ENCODE assay signal across 22 cellular contexts in the genomic region with DNA sequence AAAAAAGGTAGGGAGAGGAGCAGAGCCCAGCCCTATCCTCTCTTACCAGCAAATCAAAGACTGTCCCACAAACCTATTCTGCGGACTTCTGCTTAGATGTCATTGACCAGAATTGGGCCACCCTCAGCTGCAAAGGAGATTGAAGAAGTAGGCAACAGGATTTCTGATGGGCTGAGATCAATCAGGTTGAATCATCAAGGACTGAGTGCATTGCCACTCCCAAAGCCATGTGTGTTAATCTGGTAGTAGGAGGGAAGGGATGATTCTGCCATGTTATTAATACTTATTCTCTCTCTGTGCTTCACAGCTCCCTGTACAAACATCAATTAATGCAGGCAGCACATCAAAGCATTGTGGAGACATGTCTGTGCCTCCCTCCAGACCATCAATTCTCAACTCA. TPM values are rescaled to one million over a fixed set of nuclear protein-coding genes. Genes with fewer than 3 reads are reported as not detected.
A peak's percentile ranks its signal among the peaks of the same experiment; 100 is the strongest.
DNase-seq lines count a peak whose midpoint lies in the region; ATAC-seq and TF ChIP-seq lines count a peak whose summit lies in the region.
"Had no signal": no experiment of that assay in that cellular context is flagged by ENCODE, and none has a peak within 500 bp of the region (broad histone marks: within the 10 kb centered on the region; RNA-seq: fewer than 3 reads in every experiment).

No MANE protein-coding gene starts in this region.

- intact Hi-C loops in vagina (cut with DNase I), result no loop called here

- POLR2A ChIA-PET in SK-N-SH (lab: Yijun Ruan, JAX), result interaction anchor here (0.6 to 1.5 kb wide), 3 partner anchors 12 to 41 kb away, joined by 3 to 5 read pairs (median 5); partner anchors contain the start of genes LRRC3C, ORMDL3 and PSMD3

- H3K27me3 ChIP-seq in SK-N-SH (ENCODE audit: insufficient read depth), result no peaks in the 10 kb centered on the region
- no peaks in the 10 kb centered on the region for H3K27me3 ChIP-seq in smooth muscle cell (ENCODE audit: low read depth)
- H3K27me3 ChIP-seq in vagina, result no peaks in the 10 kb centered on the region
- H3K27me3 ChIP-seq: Peyer's patch, sigmoid colon, stomach had no signal

- H3K9ac ChIP-seq in SK-N-SH, result peak overlapping the region; percentile 69; the same call in 1 of the 2 replicates
- no peak overlapping the region for H3K9ac ChIP-seq in smooth muscle cell (ENCODE audit: low read depth)

- no peak for TF ChIP-seq RAD21 in SK-N-SH (IDR thresholded peaks at IDR 0.05; ENCODE audit: low read length)

- DNase-seq in SK-N-SH (no peak), smooth muscle cell (lab: John Stamatoyannopoulos, UW; ENCODE audit: unreplicated experiment) (no peak), vagina (ENCODE audit: extremely low spot score in 2 of 2) (no peak), Kasumi-1 (lab: John Stamatoyannopoulos, UW) (no peak)
- DNase-seq: activated CD4-positive, alpha-beta T cell treated with anti-CD3 and anti-CD28 coated beads for 36 hours; activated naive CD4-positive, alpha-beta T cell treated with anti-CD3 and anti-CD28 coated beads, Interleukin-2, amount 50 U/mL, for 16 hours; amygdala; DMS79 treated with DMSO at 0.1 percent for 48 hours; islet precursor cell; sigmoid colon; stomach; T-cell; tibial artery had no signal

- H3K27ac ChIP-seq in SK-N-SH (ENCODE audit: low read depth in 2 of 2, low read length in 1 of 2) (peak overlapping the region; percentile 36 to 93; a peak in 3 of 4 replicates), smooth muscle cell (ENCODE audit: low read depth) (peak overlapping the region; percentile 98), vagina (no peak overlapping the region)
- H3K27ac ChIP-seq: tibial artery had no signal

- no peaks in the 10 kb centered on the region for H3K9me2 ChIP-seq in SK-N-SH

- no peak for TF ChIP-seq POLR2A in vagina (IDR thresholded peaks at IDR 0.05)

- no peaks in the 10 kb centered on the region for H3K27me3 Mint-ChIP-seq in IgD-negative memory B cell
- peaks cover 27% of the 10 kb centered on the region for H3K27me3 Mint-ChIP-seq in brain
- H3K27me3 Mint-ChIP-seq: activated CD4-positive, alpha-beta T cell treated with anti-CD3 and anti-CD28 coated beads for 36 hours; T-cell had no signal

- H3K36me3 Mint-ChIP-seq in IgD-negative memory B cell (peaks cover 2% of the 10 kb centered on the region), brain (no peaks in the 10 kb centered on the region)
- H3K36me3 Mint-ChIP-seq: T-cell had no signal

- TF ChIP-seq CTCF in SK-N-SH (IDR thresholded peaks at IDR 0.05) (no peak), brain (conservative IDR thresholded peaks at IDR 0.05) (no peak), smooth muscle cell (IDR thresholded peaks at IDR 0.05; ENCODE audit: borderline replicate concordance, insufficient read depth, poor library complexity, severe bottlenecking) (no peak), vagina (IDR thresholded peaks at IDR 0.05) (no peak)

- 100% methylated on average over 1 of the region's 1 CpG for WGBS in SK-N-SH (ENCODE audit: low lambda C conversion rate)
- 90% methylated on average over 1 of the region's 1 CpG for WGBS in smooth muscle cell (ENCODE audit: low lambda C conversion rate)

- H3F3A ChIP-seq in SK-N-SH (replicated peaks; ENCODE audit: insufficient read depth) (peaks cover 23% of the 10 kb centered on the region), smooth muscle cell (ENCODE audit: low read depth) (peaks cover 6% of the 10 kb centered on the region)

- H3K9me3 ChIP-seq in SK-N-SH, result no peaks in the 10 kb centered on the region
- H3K9me3 ChIP-seq in smooth muscle cell (replicated peaks; ENCODE audit: low read depth), result no peaks in the 10 kb centered on the region
- H3K9me3 ChIP-seq in vagina, result no peaks in the 10 kb centered on the region
- H3K9me3 ChIP-seq: Peyer's patch, sigmoid colon, stomach, tibial artery had no signal

- H3K4me3 ChIP-seq in SK-N-SH (ENCODE audit: low read depth in 2 of 2, low read length in 1 of 2) (0 out of 4 replicates have a peak overlapping the region, but pooled peaks of 1 of the 2 experiments have one; percentile 40), smooth muscle cell (no peak overlapping the region), vagina (no peak overlapping the region)
- H3K4me3 ChIP-seq: Peyer's patch, sigmoid colon, stomach, tibial artery had no signal

- H3K4me1 Mint-ChIP-seq in IgD-negative memory B cell, result peaks cover 10 to 18% (median 11%) of the 10 kb centered on the region in 3 donors
- peaks cover 19% of the 10 kb centered on the region for H3K4me1 Mint-ChIP-seq in brain

- H2AFZ ChIP-seq in SK-N-SH (ENCODE audit: low read depth) (peak overlapping the region; percentile 32; the same call in 1 of the 2 replicates), smooth muscle cell (ENCODE audit: low read depth) (no peak overlapping the region)

- CTCF ChIA-PET in SK-N-SH (lab: Yijun Ruan, JAX), result interaction anchor here (0.6 to 4.8 kb wide), 15 partner anchors 10 to 316 kb away, joined by 3 to 33 read pairs (median 5); partner anchors contain the start of genes GSDMA, LRRC3C, ORMDL3 and PSMD3

- H4K20me1 ChIP-seq in SK-N-SH (ENCODE audit: insufficient read depth), result no peaks in the 10 kb centered on the region
- H4K20me1 ChIP-seq in smooth muscle cell (ENCODE audit: low read depth), result no peaks in the 10 kb centered on the region

- no peaks in the 10 kb centered on the region for H3K79me2 ChIP-seq in SK-N-SH (ENCODE audit: insufficient read depth)
- H3K79me2 ChIP-seq in smooth muscle cell (ENCODE audit: low read depth), result no peaks in the 10 kb centered on the region

- no peak for TF ChIP-seq EP300 in SK-N-SH (IDR thresholded peaks at IDR 0.05; ENCODE audit: borderline replicate concordance in 1 of 2, low read depth in 1 of 2, low read length in 1 of 2)

- H3K4me3 Mint-ChIP-seq in IgD-negative memory B cell (no peak overlapping the region), brain (no peak overlapping the region)
- H3K4me3 Mint-ChIP-seq: activated CD4-positive, alpha-beta T cell treated with anti-CD3 and anti-CD28 coated beads for 36 hours; neural crest cell had no signal

- H3K9me3 Mint-ChIP-seq in IgD-negative memory B cell (no peaks in the 10 kb centered on the region), brain (peaks cover 0 to 2% (median 0%) of the 10 kb centered on the region in 5 experiments)
- H3K9me3 Mint-ChIP-seq: neural crest cell, T-cell had no signal

- ATAC-seq in SK-N-SH treated with all-trans-retinoic acid at 6 μM for 48 hours, result no peak
- ATAC-seq in GM19452 (IDR thresholded peaks at IDR 0.05; ENCODE audit: unreplicated experiment), result no peak

- H3K4me1 ChIP-seq in SK-N-SH (ENCODE audit: control insufficient read depth in 1 of 2, insufficient read depth in 2 of 2, low read depth in 1 of 2, low read length in 1 of 2) (peaks cover 9 to 14% of the 10 kb centered on the region in 2 experiments; a peak in 2 of 4 replicates), smooth muscle cell (ENCODE audit: low read depth) (peaks cover 10% of the 10 kb centered on the region), vagina (no peaks in the 10 kb centered on the region)

- H3K4me2 ChIP-seq in SK-N-SH (peak overlapping the region; percentile 75), smooth muscle cell (peak overlapping the region; percentile 66)

- H3K27ac Mint-ChIP-seq in IgD-negative memory B cell, result peak overlapping the region in 2 of 3 donors; percentile 0 to 9
- H3K27ac Mint-ChIP-seq in brain, result peak overlapping the region in 3 of 5 experiments; percentile 50 to 81 (median 79)

- H3K36me3 ChIP-seq in SK-N-SH (replicated peaks in 1 of 2; ENCODE audit: control insufficient read depth in 1 of 2, insufficient read depth in 2 of 2, low read length in 1 of 2), result no peaks in the 10 kb centered on the region
- H3K36me3 ChIP-seq in smooth muscle cell (ENCODE audit: low read depth), result no peaks in the 10 kb centered on the region
- no peaks in the 10 kb centered on the region for H3K36me3 ChIP-seq in vagina
- H3K36me3 ChIP-seq: Peyer's patch, sigmoid colon, stomach, tibial artery had no signal

TF ChIP-seq in SK-N-SH, 30 proteins besides CTCF, POLR2A, EP300 and RAD21 (continues in another document):
- no peak for TF ChIP-seq YY1 (IDR thresholded peaks at IDR 0.05; ENCODE audit: low read depth)

TF ChIP-seq in SK-N-SH treated with all-trans-retinoic acid at 6 μM for 48 hours, 23 proteins besides CTCF, POLR2A, EP300 and RAD21 (continues in another document):
- no peak for TF ChIP-seq CSDC2 (CRISPR knock-in tag; IDR thresholded peaks at IDR 0.05)
- no peak for TF ChIP-seq ZC3H10 (CRISPR knock-in tag; IDR thresholded peaks at IDR 0.05)

RNA-seq across cellular contexts. Expression of gene LRRC3C, which starts 11.5 kb away (rescaled TPM):
- polyA plus RNA-seq in SK-N-SH (2012; rRNA removed) (not detected in 2 replicates), IgD-negative memory B cell (not detected), brain (ENCODE audit: insufficient read depth, low read depth, low replicate concordance) (not detected), smooth muscle cell (not detected in 2 replicates)
- not detected in 2 replicates for polyA plus RNA-seq in SK-N-SH (2012; cell fraction: cytosol; rRNA removed)
- polyA plus RNA-seq in SK-N-SH (2012; cell fraction: nucleus; rRNA removed), result not detected in 2 replicates
- total RNA-seq in smooth muscle cell (not detected in 2 replicates), vagina (not detected)
- total RNA-seq: A172; activated CD4-positive, alpha-beta T cell treated with anti-CD3 and anti-CD28 coated beads for 36 hours; mononuclear cell; neural crest cell; Peyer's patch; posterior vena cava; sigmoid colon; stomach; T-cell had no signal
- polyA plus RNA-seq: stomach had no signal

RNA-seq across cellular contexts. Expression of gene ORMDL3, which starts 11.6 kb away (rescaled TPM):
- 27.8 and 38.5 TPM in 2 replicates for polyA plus RNA-seq in SK-N-SH (2012; rRNA removed)
- 28.1 and 30.4 TPM in 2 replicates for polyA plus RNA-seq in SK-N-SH (2012; cell fraction: cytosol; rRNA removed)
- polyA plus RNA-seq in SK-N-SH (2012; cell fraction: nucleus; rRNA removed), result 21.0 and 22.8 TPM in 2 replicates
- 182 TPM for polyA plus RNA-seq in IgD-negative memory B cell
- polyA plus RNA-seq in brain (ENCODE audit: insufficient read depth, low read depth, low replicate concordance), result 138 TPM
- 29.8 and 43.5 TPM in 2 replicates for total RNA-seq in smooth muscle cell
- polyA plus RNA-seq in smooth muscle cell, result 24.7 and 34.9 TPM in 2 replicates
- 42.7 TPM for total RNA-seq in vagina

RNA-seq across cellular contexts. Expression of gene GSDMB, which starts 20.6 kb away (rescaled TPM):
- polyA plus RNA-seq in SK-N-SH (2012; rRNA removed) (2.4 and 3.6 TPM in 2 replicates), IgD-negative memory B cell (0.36 TPM), brain (ENCODE audit: insufficient read depth, low read depth, low replicate concordance) (2.8 TPM), smooth muscle cell (6.6 and 12.6 TPM in 2 replicates)
- polyA plus RNA-seq in SK-N-SH (2012; cell fraction: cytosol; rRNA removed), result 0.43 and 0.53 TPM in 2 replicates
- 20.6 and 25.6 TPM in 2 replicates for polyA plus RNA-seq in SK-N-SH (2012; cell fraction: nucleus; rRNA removed)
- total RNA-seq in smooth muscle cell (16.4 TPM in 2 replicates), vagina (10.8 TPM)

RNA-seq across cellular contexts. Expression of gene GSDMA, which starts 23.8 kb away (rescaled TPM):
- polyA plus RNA-seq in SK-N-SH (2012; rRNA removed), result not detected in 2 replicates
- 0.01 and 0.03 TPM in 2 replicates for polyA plus RNA-seq in SK-N-SH (2012; cell fraction: cytosol; rRNA removed)
- not detected in 2 replicates for polyA plus RNA-seq in SK-N-SH (2012; cell fraction: nucleus; rRNA removed)
- 0.19 TPM for polyA plus RNA-seq in IgD-negative memory B cell
- polyA plus RNA-seq in brain (ENCODE audit: insufficient read depth, low read depth, low replicate concordance), result not detected
- 0.31 and 1.3 TPM in 2 replicates for total RNA-seq in smooth muscle cell
- polyA plus RNA-seq in smooth muscle cell, result 0.28 and 0.50 TPM in 2 replicates
- total RNA-seq in vagina, result 0.74 TPM
- total RNA-seq: A172, neural crest cell, stomach had no signal

RNA-seq across cellular contexts. Expression of gene PSMD3, which starts 41.6 kb away (rescaled TPM):
- polyA plus RNA-seq in SK-N-SH (2012; rRNA removed) (87.6 and 104 TPM in 2 replicates), IgD-negative memory B cell (49.7 TPM), brain (ENCODE audit: insufficient read depth, low read depth, low replicate concordance) (166 TPM), smooth muscle cell (110 and 115 TPM in 2 replicates)
- polyA plus RNA-seq in SK-N-SH (2012; cell fraction: cytosol; rRNA removed), result 57.9 and 80.3 TPM in 2 replicates
- polyA plus RNA-seq in SK-N-SH (2012; cell fraction: nucleus; rRNA removed), result 104 and 122 TPM in 2 replicates
- total RNA-seq in smooth muscle cell (58.0 and 83.8 TPM in 2 replicates), vagina (95.0 TPM)
